ENCODE assay signal across 17 cellular contexts in genomic region chr6:153618371-153619328, GRCh38.
DNase-seq lines count a peak whose midpoint lies in the region; ATAC-seq and TF ChIP-seq lines count a peak whose summit lies in the region.
"Had no signal": no experiment of that assay in that cellular context is flagged by ENCODE, and none has a peak within 500 bp of the region (broad histone marks: within the 10 kb centered on the region; RNA-seq: fewer than 3 reads in every experiment).

No MANE protein-coding gene starts in this region.

- H3K27me3 ChIP-seq in GM06990 (replicated peaks; ENCODE audit: control insufficient read depth, insufficient read depth, low read length), result no peaks in the 10 kb centered on the region
- H3K27me3 ChIP-seq in SJCRH30, result no peaks in the 10 kb centered on the region
- no peaks in the 10 kb centered on the region for H3K27me3 ChIP-seq in neural cell (ENCODE audit: insufficient read depth, low read depth, low read length)
- no peaks in the 10 kb centered on the region for H3K27me3 ChIP-seq in endodermal cell (ENCODE audit: control insufficient read depth, insufficient read depth, low read length, poor library complexity, severe bottlenecking)
- no peaks in the 10 kb centered on the region for H3K27me3 ChIP-seq in H9 (ENCODE audit: insufficient read depth, low read length)

- peak; percentile 67 for TF ChIP-seq EP300 in neural cell (conservative IDR thresholded peaks at IDR 0.05; ENCODE audit: poor library complexity, severe bottlenecking)

- no peaks in the 10 kb centered on the region for H3K23me2 ChIP-seq in H9 (ENCODE audit: insufficient read length, low read depth, low read length, poor library complexity, severe bottlenecking)

- no peaks in the 10 kb centered on the region for H3F3A ChIP-seq in neural cell (ENCODE audit: insufficient read depth, low read length, poor library complexity, severe bottlenecking)

- H3K56ac ChIP-seq in H9 (ENCODE audit: insufficient read length, low read depth, low read length), result no peak overlapping the region

- TF ChIP-seq CTCF in GM06990 (IDR thresholded peaks at IDR 0.05; ENCODE audit: insufficient read depth, low read length, poor library complexity, severe bottlenecking), result no peak
- no peak for TF ChIP-seq CTCF in neural cell (IDR thresholded peaks at IDR 0.05; ENCODE audit: poor library complexity, severe bottlenecking)
- no peak for TF ChIP-seq CTCF in endodermal cell (conservative IDR thresholded peaks at IDR 0.05)
- TF ChIP-seq CTCF in H9 (conservative IDR thresholded peaks at IDR 0.05), result no peak

- H2AK5ac ChIP-seq in H9 (ENCODE audit: insufficient read length, low read length), result no peak overlapping the region

- no peak overlapping the region for H4K91ac ChIP-seq in H9 (ENCODE audit: insufficient read length, low read depth, low read length)

- H3K79me1 ChIP-seq in H9 (ENCODE audit: insufficient read depth, low read depth, low read length, poor library complexity, severe bottlenecking), result no peaks in the 10 kb centered on the region

- H3K4ac ChIP-seq in H9 (ENCODE audit: low read depth, low read length), result no peak overlapping the region

- H3K4me3 Mint-ChIP-seq in endodermal cell (no peak overlapping the region), H9 (no peak overlapping the region)
- H3K4me3 Mint-ChIP-seq: B cell; CD4-positive, alpha-beta memory T cell had no signal

- H3K4me3 ChIP-seq in GM06990 (replicated peaks; ENCODE audit: low read depth, low read length) (no peak overlapping the region), SJCRH30 (peak overlapping the region; percentile 31), neural cell (ENCODE audit: low read length) (peak overlapping the region; percentile 11), endodermal cell (ENCODE audit: low read length) (no peak overlapping the region)
- H3K4me3 ChIP-seq: HAP-1 had no signal

- TF ChIP-seq RAD21 in neural cell (conservative IDR thresholded peaks at IDR 0.05), result no peak

- no peak overlapping the region for H3T11ph ChIP-seq in H9 (ENCODE audit: low read length)

- H3K9me2 ChIP-seq in neural cell (ENCODE audit: insufficient read depth, low read length), result no peaks in the 10 kb centered on the region

- no peak overlapping the region for H3K23ac ChIP-seq in H9 (ENCODE audit: insufficient read length, low read depth, low read length)

- H4K5ac ChIP-seq in H9 (ENCODE audit: insufficient read length, low read depth, low read length), result no peak overlapping the region

- intact Hi-C loops in left ventricle myocardium superior (cut with micrococcal nuclease), result no loop called here

- H3K79me2 ChIP-seq in neural cell (replicated peaks; ENCODE audit: insufficient read depth, low read length) (no peaks in the 10 kb centered on the region), H9 (ENCODE audit: insufficient read depth, low read length) (no peaks in the 10 kb centered on the region)

- H2BK20ac ChIP-seq in H9 (ENCODE audit: low read depth, low read length, poor library complexity, severe bottlenecking), result no peak overlapping the region

- H2AFZ ChIP-seq in neural cell (ENCODE audit: low read depth, low read length) (no peak overlapping the region), H9 (ENCODE audit: low read length) (no peak overlapping the region)

- H3K27ac Mint-ChIP-seq in endodermal cell (no peak overlapping the region), H9 (no peak overlapping the region)
- H3K27ac Mint-ChIP-seq: B cell; CD4-positive, alpha-beta memory T cell had no signal

- H4K8ac ChIP-seq in H9 (replicated peaks; ENCODE audit: insufficient read length, low read depth, low read length), result no peak overlapping the region

- H3K36me3 ChIP-seq in GM06990 (ENCODE audit: control insufficient read depth, insufficient read depth, low read length) (no peaks in the 10 kb centered on the region), SJCRH30 (no peaks in the 10 kb centered on the region), neural cell (ENCODE audit: insufficient read depth, low read length) (no peaks in the 10 kb centered on the region), endodermal cell (ENCODE audit: control insufficient read depth, insufficient read depth, low read length) (no peaks in the 10 kb centered on the region)
- H3K36me3 ChIP-seq: HAP-1 had no signal

- DNase-seq in GM06990 (ENCODE audit: extremely low read depth, insufficient read length) (peak; percentile 22), SJCRH30 (peak in 1 of 2 experiments; percentile 33), left ventricle myocardium superior (no peak), endodermal cell (no peak), H9 (no peak)
- DNase-seq: CD4-positive, alpha-beta memory T cell; IMR-90; Kasumi-1; NCI-H1105 treated with DMSO at 0.1 percent for 48 hours; NCI-H187 treated with DMSO at 0.1 percent for 48 hours; NCI-H2171; NCI-H82 had no signal

- no peak overlapping the region for H3K14ac ChIP-seq in H9 (ENCODE audit: insufficient read depth, low read length)

- 91 to 93% methylated on average over 4 to 8 of the region's 8 CpGs for WGBS in endodermal cell (ENCODE audit: insufficient coverage in 1 of 2, insufficient read length in 1 of 2), 2 experiments
- WGBS in H9 (ENCODE audit: extremely low coverage, insufficient read length, low lambda C conversion rate), result no CpG with 5 or more reads among the region's 8 CpGs

- H3K4me1 ChIP-seq in SJCRH30, result peaks cover 12% of the 10 kb centered on the region; the same call in 1 of the 2 replicates
- H3K4me1 ChIP-seq in endodermal cell (ENCODE audit: control insufficient read depth, insufficient read depth, low read length), result no peaks in the 10 kb centered on the region
- no peaks in the 10 kb centered on the region for H3K4me1 ChIP-seq in H9 (ENCODE audit: insufficient read depth, low read length)
- H3K4me1 ChIP-seq: HAP-1 had no signal

- H3K27me3 Mint-ChIP-seq in endodermal cell (ENCODE audit: insufficient read depth) (no peaks in the 10 kb centered on the region), H9 (ENCODE audit: low read depth) (no peaks in the 10 kb centered on the region)
- H3K27me3 Mint-ChIP-seq: B cell; CD4-positive, alpha-beta memory T cell had no signal

- no peak overlapping the region for H3K18ac ChIP-seq in H9 (ENCODE audit: insufficient read length, low read depth, low read length)

- H2BK15ac ChIP-seq in H9 (ENCODE audit: low read depth, low read length), result no peak overlapping the region

- H2BK5ac ChIP-seq in H9 (ENCODE audit: insufficient read length, low read length), result no peak overlapping the region

- H3K27ac ChIP-seq in SJCRH30, result peak overlapping the region; percentile 3; the same call in 1 of the 2 replicates
- H3K27ac ChIP-seq in neural cell (ENCODE audit: low read length), result peak overlapping the region; percentile 1
- no peak overlapping the region for H3K27ac ChIP-seq in endodermal cell (ENCODE audit: low read depth, low read length)
- no peak overlapping the region for H3K27ac ChIP-seq in H9 (ENCODE audit: insufficient read length, low read depth, low read length)

- no peaks in the 10 kb centered on the region for H3K9me3 ChIP-seq in SJCRH30 (replicated peaks)
- no peaks in the 10 kb centered on the region for H3K9me3 ChIP-seq in neural cell (ENCODE audit: low read length)
- H3K9me3 ChIP-seq in endodermal cell (ENCODE audit: control insufficient read depth, low read length), result no peaks in the 10 kb centered on the region
- H3K9me3 ChIP-seq in H9 (ENCODE audit: control insufficient read depth, low read depth, low read length), result no peaks in the 10 kb centered on the region
- H3K9me3 ChIP-seq: HAP-1 had no signal

- H3K4me2 ChIP-seq in neural cell (ENCODE audit: low read length), result peak overlapping the region; percentile 12
- no peak overlapping the region for H3K4me2 ChIP-seq in H9 (ENCODE audit: insufficient read depth, insufficient read length, low read length)

- H3K9ac ChIP-seq in neural cell (ENCODE audit: low read length), result no peak overlapping the region
- no peak overlapping the region for H3K9ac ChIP-seq in endodermal cell (ENCODE audit: extremely low read depth, low read length, poor library complexity, severe bottlenecking)
- no peak overlapping the region for H3K9ac ChIP-seq in H9 (ENCODE audit: extremely low read depth, insufficient read length, low read length)

- H2BK12ac ChIP-seq in H9 (ENCODE audit: insufficient read length, low read depth, low read length), result no peak overlapping the region

- H3K9me3 Mint-ChIP-seq in endodermal cell (no peaks in the 10 kb centered on the region), H9 (no peaks in the 10 kb centered on the region)

- H3K36me3 Mint-ChIP-seq in endodermal cell (ENCODE audit: low read depth) (no peaks in the 10 kb centered on the region), H9 (ENCODE audit: insufficient read depth in 1 of 3, low read depth in 3 of 3) (no peaks in the 10 kb centered on the region)
- H3K36me3 Mint-ChIP-seq: CD4-positive, alpha-beta memory T cell had no signal

- H4K20me1 ChIP-seq in neural cell (ENCODE audit: insufficient read depth) (no peaks in the 10 kb centered on the region), H9 (ENCODE audit: control insufficient read depth, insufficient read depth, insufficient read length) (no peaks in the 10 kb centered on the region)

- no peak overlapping the region for H2BK120ac ChIP-seq in H9 (ENCODE audit: low read depth, low read length, poor library complexity, severe bottlenecking)

- H3K4me1 Mint-ChIP-seq in endodermal cell, result peaks cover 2% of the 10 kb centered on the region
- H3K4me1 Mint-ChIP-seq in H9, result no peaks in the 10 kb centered on the region
- H3K4me1 Mint-ChIP-seq: B cell; CD4-positive, alpha-beta memory T cell had no signal

- ATAC-seq in left ventricle myocardium superior, result peak; percentile 55
- ATAC-seq in GM21723 (IDR thresholded peaks at IDR 0.05; ENCODE audit: unreplicated experiment), result no peak
- ATAC-seq in GM19023 (IDR thresholded peaks at IDR 0.05; ENCODE audit: unreplicated experiment), result no peak

TF ChIP-seq in neural cell, 6 proteins besides CTCF, POLR2A, EP300 and RAD21:
- no peak for TF ChIP-seq EZH2 (IDR thresholded peaks at IDR 0.05; ENCODE audit: borderline replicate concordance, insufficient read depth, low read length, poor library complexity, severe bottlenecking)
- peak; percentile 40 for TF ChIP-seq POLR2AphosphoS5 (IDR thresholded peaks at IDR 0.05)

Comparison
In these comparisons a context has a peak if more than half of its experiments do, and no peak if none do; other contexts are left out.
1. H3K4me3 ChIP-seq: peak in SJCRH30 (single experiment) and neural cell (single experiment); none in GM06990 (single experiment) and endodermal cell (single experiment).
2. H3K27ac ChIP-seq: peak in SJCRH30 (single experiment) and neural cell (single experiment); none in endodermal cell (single experiment) and H9 (single experiment).